ENCODE assay signal across 24 cellular contexts in genomic region chr9:89006308-89006707, GRCh38. TPM values are rescaled to one million over a fixed set of nuclear protein-coding genes. Genes with fewer than 3 reads are reported as not detected.
"Had no signal": no experiment of that assay in that cellular context is flagged by ENCODE, and none has a peak within 500 bp of the region (broad histone marks: within the 10 kb centered on the region; RNA-seq: fewer than 3 reads in every experiment).

No MANE protein-coding gene starts in this region.

- H2AFZ ChIP-seq: neural progenitor cell had no signal

- H3K4me1 ChIP-seq: breast epithelium, foreskin keratinocyte, psoas muscle had no signal

- H3K9ac ChIP-seq: neural progenitor cell had no signal

- H3K36me3 ChIP-seq: breast epithelium, neural progenitor cell had no signal

- H3K4me2 ChIP-seq: neural progenitor cell had no signal

- H3K9me3 ChIP-seq: breast epithelium, mucosa of descending colon, psoas muscle, testis had no signal

- ATAC-seq: activated naive CD8-positive, alpha-beta T cell treated with anti-CD3 and anti-CD28 coated beads, Interleukin-2, amount 50 U/mL, for 24 hours; foreskin keratinocyte; left ventricle myocardium superior; mucosa of descending colon; naive thymus-derived CD4-positive, alpha-beta T cell; psoas muscle; right cardiac atrium had no signal

- H3K4me3 ChIP-seq: breast epithelium, mucosa of descending colon, neural progenitor cell, psoas muscle, skin epidermis, testis had no signal

- H3K27me3 ChIP-seq: breast epithelium, foreskin keratinocyte, neural progenitor cell, testis had no signal

- H3K27ac ChIP-seq: breast epithelium, foreskin keratinocyte, neural progenitor cell, psoas muscle, skin epidermis, testis had no signal

- DNase-seq: activated CD4-positive, alpha-beta T cell treated with anti-CD3 and anti-CD28 coated beads, Interleukin-2, amount 50 U/mL, for 1 hour; activated CD4-positive, CD25-positive, alpha-beta regulatory T cell treated with anti-CD3 and anti-CD28 coated beads, Interleukin-2, amount 50 U/mL, for 72 hours; activated CD8-positive, alpha-beta memory T cell treated with anti-CD3 and anti-CD28 coated beads for 24 hours; activated CD8-positive, alpha-beta memory T cell treated with anti-CD3 and anti-CD28 coated beads, Interleukin-2, amount 50 U/mL, for 48 hours; activated effector memory CD4-positive, alpha-beta T cell treated with Interleukin-2 at 50 U/mL for 16 hours; activated naive CD4-positive, alpha-beta T cell treated with anti-CD3 and anti-CD28 coated beads, Interleukin-2, amount 10 ng/mL, durations not matched to agents 7 days and 5 days; activated naive CD8-positive, alpha-beta T cell treated with anti-CD3 and anti-CD28 coated beads, Interleukin-2, amount 50 U/mL, for 24 hours; activated T-cell treated with anti-CD3 and anti-CD28 coated beads, Interleukin-2, amount 50 U/mL, for 48 hours; cerebellar nuclear complex; cortex of kidney; effector CD8-positive, alpha-beta T cell; foreskin keratinocyte; glutamatergic neuron; left ventricle myocardium superior; mesenchymal stem cell; mucosa of descending colon; naive thymus-derived CD4-positive, alpha-beta T cell; psoas muscle; right cardiac atrium; stimulated activated CD4-positive, alpha-beta T cell treated with anti-CD3 and anti-CD28 coated beads, Interleukin-2, amount 100 ng/mL, for 48 hours; testis had no signal

RNA-seq across cellular contexts. Expression of gene S1PR3, which starts 15.0 kb away (rescaled TPM):
- polyA plus RNA-seq: naive thymus-derived CD4-positive, alpha-beta T cell had no signal
